1 cellular context compared by ENCODE assay signal in genomic region chr10:21614000-21614399, GRCh38.
TF ChIP-seq lines count a peak whose summit lies in the region.

No MANE protein-coding gene starts in this region.

TF ChIP-seq in GM12878, 131 proteins besides CTCF, POLR2A, EP300 and RAD21 (continued from another document):
- no peak for TF ChIP-seq CUX1 (IDR thresholded peaks at IDR 0.05; ENCODE audit: insufficient replicate concordance, low read depth, low read length)
- no peak for TF ChIP-seq BHLHE40 (IDR thresholded peaks at IDR 0.05; ENCODE audit: borderline replicate concordance in 1 of 2, low read depth in 2 of 2, low read length in 1 of 2)
- TF ChIP-seq NFIC (IDR thresholded peaks at IDR 0.05; ENCODE audit: low read depth, low read length), result no peak
- no peak for TF ChIP-seq ESRRA (IDR thresholded peaks at IDR 0.05; ENCODE audit: low read length)
- TF ChIP-seq BMI1 (IDR thresholded peaks at IDR 0.05; ENCODE audit: borderline replicate concordance), result no peak
- no peak for TF ChIP-seq MTA2 (IDR thresholded peaks at IDR 0.05; ENCODE audit: low read depth)
